In genomic region chr15:63880744-63881143, GRCh38 we compare ENCODE assay signal across 29 cellular contexts. TPM values are rescaled to one million over a fixed set of nuclear protein-coding genes. Genes with fewer than 3 reads are reported as not detected.
DNase-seq lines count a peak whose midpoint lies in the region; ATAC-seq and TF ChIP-seq lines count a peak whose summit lies in the region.
"Had no signal": no experiment of that assay in that cellular context is flagged by ENCODE, and none has a peak within 500 bp of the region (broad histone marks: within the 10 kb centered on the region; RNA-seq: fewer than 3 reads in every experiment).

No MANE protein-coding gene starts in this region.

- TF ChIP-seq CTCF in OCI-LY7 (conservative IDR thresholded peaks at IDR 0.05; ENCODE audit: low read length) (no peak), epithelial cell of proximal tubule (conservative IDR thresholded peaks at IDR 0.05; ENCODE audit: low read depth, low read length) (no peak)

- no peak for TF ChIP-seq POLR2A in GM18505 (IDR thresholded peaks at IDR 0.05; ENCODE audit: borderline replicate concordance, extremely low read depth, insufficient read depth, insufficient read length)

- CTCF ChIA-PET in OCI-LY7 (lab: Charles Lee; ENCODE audit: unreplicated experiment): no interaction called here

- DNase-seq in T-helper 1 cell: no peak
- DNase-seq in OCI-LY7 (ENCODE audit: low spot score): no peak
- DNase-seq in epithelial cell of proximal tubule (ENCODE audit: low read depth): peak; percentile 4
- no peak for DNase-seq in stimulated activated effector memory CD8-positive, alpha-beta T cell treated with anti-CD3 and anti-CD28 coated beads, Interleukin-12 subunit alpha, Interleukin-12 subunit beta, amount 100 ng/mL, for 72 hours (ENCODE audit: low spot score in 2 of 2)
- DNase-seq in iPS-NIHi7 (ENCODE audit: extremely low spot score): no peak
- DNase-seq: activated CD4-positive, alpha-beta memory T cell treated with anti-CD3 and anti-CD28 coated beads, Interleukin-2, amount 10 ng/mL, durations not matched to agents 7 days and 5 days; activated naive CD4-positive, alpha-beta T cell treated with anti-CD3 and anti-CD28 coated beads for 36 hours; activated T-cell treated with anti-CD3 and anti-CD28 coated beads for 4 hours; AML-193; Calu3; effector memory CD8-positive, alpha-beta T cell; GM23248; head of caudate nucleus; KG1; left ventricle myocardium inferior; NCI-H1694; NCI-H345; NK-92 treated with Interleukin-12 subunit alpha and Interleukin-12 subunit beta, amount 100 ng/mL, for 24 hours had no signal

- no peaks in the 10 kb centered on the region for H3K27me3 Mint-ChIP-seq in T-helper 1 cell treated with Interleukin-12 subunit alpha and Interleukin-12 subunit beta and Interleukin-4 antibody, amounts not matched to agents 30 μg/mL and 1 μg/mL, for 36 hours (ENCODE audit: low read depth)
- H3K27me3 Mint-ChIP-seq: activated CD4-positive, alpha-beta memory T cell treated with anti-CD3 and anti-CD28 coated beads, Interleukin-2, amount 10 ng/mL, durations not matched to agents 7 days and 5 days; effector memory CD8-positive, alpha-beta T cell; type B pancreatic cell had no signal

- H3K79me2 ChIP-seq in OCI-LY7 (ENCODE audit: insufficient read depth, low read depth, low read length): no peaks in the 10 kb centered on the region

- H3K4me1 ChIP-seq in OCI-LY7 (ENCODE audit: insufficient read depth, low read length, poor library complexity, severe bottlenecking): peaks cover 27% of the 10 kb centered on the region
- H3K4me1 ChIP-seq: ascending aorta had no signal

- no peak overlapping the region for H2AFZ ChIP-seq in OCI-LY7 (ENCODE audit: low read length)
- H2AFZ ChIP-seq: GM23248 had no signal

- intact Hi-C loops in OCI-LY7 (cut with micrococcal nuclease; ENCODE audit: unreplicated experiment): no loop called here

- H3K4me3 Mint-ChIP-seq in T-helper 1 cell treated with Interleukin-12 subunit alpha and Interleukin-12 subunit beta and Interleukin-4 antibody, amounts not matched to agents 30 μg/mL and 1 μg/mL, for 36 hours: no peak overlapping the region
- no peak overlapping the region for H3K4me3 Mint-ChIP-seq in stimulated activated effector memory CD8-positive, alpha-beta T cell treated with anti-CD3 and anti-CD28 coated beads, Interleukin-12 subunit alpha, Interleukin-12 subunit beta, amount 100 ng/mL, for 72 hours
- H3K4me3 Mint-ChIP-seq: activated CD4-positive, alpha-beta memory T cell treated with anti-CD3 and anti-CD28 coated beads, Interleukin-2, amount 10 ng/mL, durations not matched to agents 7 days and 5 days; activated naive CD4-positive, alpha-beta T cell treated with anti-CD3 and anti-CD28 coated beads for 36 hours; effector memory CD8-positive, alpha-beta T cell; neural progenitor cell; T-helper 2 cell treated with Interferon-gamma antibody and Interleukin-4, amounts not matched to agents 5 μg/mL and 100 μg/mL, for 36 hours; type B pancreatic cell had no signal

- no peaks in the 10 kb centered on the region for H3K9me3 Mint-ChIP-seq in T-helper 1 cell treated with Interleukin-12 subunit alpha and Interleukin-12 subunit beta and Interleukin-4 antibody, amounts not matched to agents 30 μg/mL and 1 μg/mL, for 36 hours
- H3K9me3 Mint-ChIP-seq in stimulated activated effector memory CD8-positive, alpha-beta T cell treated with anti-CD3 and anti-CD28 coated beads, Interleukin-12 subunit alpha, Interleukin-12 subunit beta, amount 100 ng/mL, for 72 hours: no peaks in the 10 kb centered on the region
- H3K9me3 Mint-ChIP-seq: activated CD4-positive, alpha-beta memory T cell treated with anti-CD3 and anti-CD28 coated beads, Interleukin-2, amount 10 ng/mL, durations not matched to agents 7 days and 5 days; activated naive CD4-positive, alpha-beta T cell treated with anti-CD3 and anti-CD28 coated beads for 36 hours; effector memory CD8-positive, alpha-beta T cell; neural progenitor cell; T-helper 2 cell treated with Interferon-gamma antibody and Interleukin-4, amounts not matched to agents 5 μg/mL and 100 μg/mL, for 36 hours; type B pancreatic cell had no signal

- POLR2A ChIA-PET in OCI-LY7 (lab: Charles Lee): interaction anchor here (0.6 kb wide), 1 partner anchor 292 kb away, joined by 3 read pairs; no protein-coding TSS in a partner anchor

- no peak overlapping the region for H3K4me3 ChIP-seq in OCI-LY7 (ENCODE audit: low read depth, low read length, poor library complexity, severe bottlenecking)
- no peak overlapping the region for H3K4me3 ChIP-seq in epithelial cell of proximal tubule (ENCODE audit: low read depth, low read length)
- H3K4me3 ChIP-seq: ascending aorta, GM23248, left ventricle myocardium inferior, neural progenitor cell, SK-N-MC, skin epidermis had no signal

- H3K27ac ChIP-seq in OCI-LY7 (ENCODE audit: low read depth, low read length, poor library complexity, severe bottlenecking): peak overlapping the region; percentile 27
- H3K27ac ChIP-seq: 22Rv1, ascending aorta, GM23248, left ventricle myocardium inferior, neural progenitor cell, SK-N-MC, skin epidermis had no signal

- no peaks in the 10 kb centered on the region for H4K20me1 ChIP-seq in OCI-LY7 (ENCODE audit: insufficient read depth, low read length)

- H3K27ac Mint-ChIP-seq in T-helper 1 cell treated with Interleukin-12 subunit alpha and Interleukin-12 subunit beta and Interleukin-4 antibody, amounts not matched to agents 30 μg/mL and 1 μg/mL, for 36 hours: peak overlapping the region; percentile 15
- H3K27ac Mint-ChIP-seq in stimulated activated effector memory CD8-positive, alpha-beta T cell treated with anti-CD3 and anti-CD28 coated beads, Interleukin-12 subunit alpha, Interleukin-12 subunit beta, amount 100 ng/mL, for 72 hours: peak overlapping the region; percentile 27
- H3K27ac Mint-ChIP-seq: activated CD4-positive, alpha-beta memory T cell treated with anti-CD3 and anti-CD28 coated beads, Interleukin-2, amount 10 ng/mL, durations not matched to agents 7 days and 5 days; activated naive CD4-positive, alpha-beta T cell treated with anti-CD3 and anti-CD28 coated beads for 36 hours; effector memory CD8-positive, alpha-beta T cell; neural progenitor cell; progenitor cell of endocrine pancreas; T-helper 2 cell treated with Interferon-gamma antibody and Interleukin-4, amounts not matched to agents 5 μg/mL and 100 μg/mL, for 36 hours; type B pancreatic cell had no signal

- peak overlapping the region; percentile 13 for H3K4me2 ChIP-seq in OCI-LY7 (ENCODE audit: low read length)

- ATAC-seq in stimulated activated effector memory CD8-positive, alpha-beta T cell treated with anti-CD3 and anti-CD28 coated beads, Interleukin-12 subunit alpha, Interleukin-12 subunit beta, amount 100 ng/mL, for 72 hours: peak; percentile 36
- ATAC-seq in HG03565 (IDR thresholded peaks at IDR 0.05; ENCODE audit: unreplicated experiment): no peak
- ATAC-seq in GM18505 (IDR thresholded peaks at IDR 0.05; ENCODE audit: unreplicated experiment): no peak
- ATAC-seq: effector memory CD8-positive, alpha-beta T cell had no signal

- BruUV-seq in OCI-LY7 (replicated peaks; lab: Mats Ljungman, UMichigan): no TSS peak

- H3K36me3 Mint-ChIP-seq in T-helper 1 cell treated with Interleukin-12 subunit alpha and Interleukin-12 subunit beta and Interleukin-4 antibody, amounts not matched to agents 30 μg/mL and 1 μg/mL, for 36 hours (ENCODE audit: low read depth): no peaks in the 10 kb centered on the region
- H3K36me3 Mint-ChIP-seq in stimulated activated effector memory CD8-positive, alpha-beta T cell treated with anti-CD3 and anti-CD28 coated beads, Interleukin-12 subunit alpha, Interleukin-12 subunit beta, amount 100 ng/mL, for 72 hours: no peaks in the 10 kb centered on the region
- H3K36me3 Mint-ChIP-seq: neural progenitor cell, type B pancreatic cell had no signal

- H3K36me3 ChIP-seq in OCI-LY7 (ENCODE audit: insufficient read depth, low read length): no peaks in the 10 kb centered on the region
- H3K36me3 ChIP-seq: ascending aorta, left ventricle myocardium inferior, neural progenitor cell had no signal

- H3K9me2 ChIP-seq in OCI-LY7 (ENCODE audit: insufficient read depth, low read length): no peaks in the 10 kb centered on the region

- no peaks in the 10 kb centered on the region for H3K9me3 ChIP-seq in OCI-LY7 (ENCODE audit: low read length)
- H3K9me3 ChIP-seq: ascending aorta, left ventricle myocardium inferior had no signal

- peaks cover 8% of the 10 kb centered on the region for H3K4me1 Mint-ChIP-seq in T-helper 1 cell treated with Interleukin-12 subunit alpha and Interleukin-12 subunit beta and Interleukin-4 antibody, amounts not matched to agents 30 μg/mL and 1 μg/mL, for 36 hours (ENCODE audit: low read depth)
- H3K4me1 Mint-ChIP-seq in stimulated activated effector memory CD8-positive, alpha-beta T cell treated with anti-CD3 and anti-CD28 coated beads, Interleukin-12 subunit alpha, Interleukin-12 subunit beta, amount 100 ng/mL, for 72 hours: no peaks in the 10 kb centered on the region
- H3K4me1 Mint-ChIP-seq: activated CD4-positive, alpha-beta memory T cell treated with anti-CD3 and anti-CD28 coated beads, Interleukin-2, amount 10 ng/mL, durations not matched to agents 7 days and 5 days had no signal

RNA-seq across cellular contexts. Expression of gene HERC1, which starts 47.0 kb away (rescaled TPM):
- total RNA-seq in OCI-LY7 (2014; rRNA removed; shearing (Covaris generic)): 53.2 and 55.9 TPM in 2 replicates
- total RNA-seq in OCI-LY7 (2022) (70.0 and 71.5 TPM in 2 replicates), epithelial cell of proximal tubule (13.5 and 22.3 TPM in 2 replicates)
